In the genomic region with DNA sequence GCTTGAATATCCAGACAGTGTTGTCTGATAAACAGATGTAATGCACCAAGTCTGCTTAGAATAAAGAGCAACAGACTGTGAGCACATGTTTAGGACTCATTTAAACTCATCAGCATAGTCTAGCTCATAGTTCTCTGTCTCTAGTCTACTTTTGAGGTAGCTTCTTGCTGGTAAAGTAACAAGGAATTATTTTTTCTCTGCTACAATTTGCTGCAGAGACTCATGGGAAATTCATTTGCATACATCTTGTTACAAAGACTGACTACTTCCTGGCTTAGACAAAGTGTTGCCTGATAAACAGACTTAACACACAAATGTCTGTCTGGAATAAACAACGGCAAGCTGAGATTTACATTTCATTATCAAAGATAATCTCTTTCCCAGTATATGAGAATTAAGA, we compare ENCODE assay signal across 21 cellular contexts.
DNase-seq lines count a peak whose midpoint lies in the region; ATAC-seq and TF ChIP-seq lines count a peak whose summit lies in the region.
"Had no signal": no experiment of that assay in that cellular context is flagged by ENCODE, and none has a peak within 500 bp of the region (broad histone marks: within the 10 kb centered on the region; RNA-seq: fewer than 3 reads in every experiment).

No MANE protein-coding gene starts in this region.

- H3K9me2 ChIP-seq in SK-N-SH: no peaks in the 10 kb centered on the region

- peaks cover 31% of the 10 kb centered on the region for H3K4me1 Mint-ChIP-seq in neural progenitor cell

- H3K9me3 ChIP-seq in SK-N-SH (no peaks in the 10 kb centered on the region), neural progenitor cell (ENCODE audit: low read depth) (no peaks in the 10 kb centered on the region), psoas muscle (no peaks in the 10 kb centered on the region)
- H3K9me3 ChIP-seq: adrenal gland, lower lobe of right lung had no signal

- H3K4me3 ChIP-seq in SK-N-SH (ENCODE audit: low read depth in 2 of 2, low read length in 1 of 2) (no peak overlapping the region), dorsolateral prefrontal cortex (peak overlapping the region in 24 of 59 donors; percentile 2 to 63 (median 27)), neural progenitor cell (no peak overlapping the region), psoas muscle (no peak overlapping the region)
- H3K4me3 ChIP-seq: adrenal gland, lower lobe of right lung had no signal

- H4K20me1 ChIP-seq in SK-N-SH (ENCODE audit: insufficient read depth): no peaks in the 10 kb centered on the region
- no peaks in the 10 kb centered on the region for H4K20me1 ChIP-seq in neural progenitor cell (ENCODE audit: low read depth)

- H2AFZ ChIP-seq in SK-N-SH (ENCODE audit: low read depth) (no peak overlapping the region), neural progenitor cell (replicated peaks) (peak overlapping the region; percentile 46)

- no peaks in the 10 kb centered on the region for H3F3A ChIP-seq in SK-N-SH (replicated peaks; ENCODE audit: insufficient read depth)
- H3F3A ChIP-seq in neural progenitor cell (ENCODE audit: low read depth): no peaks in the 10 kb centered on the region

- peak in 1 of 2 experiments; percentile 7; a peak in 1 of 4 replicates for TF ChIP-seq EP300 in SK-N-SH (IDR thresholded peaks at IDR 0.05; ENCODE audit: borderline replicate concordance in 1 of 2, low read depth in 1 of 2, low read length in 1 of 2)

- DNase-seq in SK-N-SH (peak; percentile 9), NAMALWA (ENCODE audit: low spot score) (peak; percentile 19), dorsolateral prefrontal cortex (no peak), neural progenitor cell (ENCODE audit: low spot score) (no peak), psoas muscle (no peak)
- no peak for DNase-seq in activated naive CD4-positive, alpha-beta T cell (lab: John Stamatoyannopoulos, UW)
- DNase-seq: activated CD4-positive, alpha-beta T cell treated with anti-CD3 and anti-CD28 coated beads, Interleukin-2, amount 50 U/mL, for 4 hours; adrenal gland; AML-193; CD8-positive, alpha-beta memory T cell; DMS79 treated with DMSO at 0.1 percent for 48 hours; H7; lower lobe of right lung; NCI-H1092 treated with DMSO at 0.1 percent for 48 hours; NCI-H187 treated with DMSO at 0.1 percent for 48 hours; NCI-H2227 treated with DMSO at 0.1 percent for 48 hours; NCI-H748 treated with DMSO at 0.1 percent for 48 hours; nucleus accumbens had no signal

- H3K9ac ChIP-seq in SK-N-SH (no peak overlapping the region), neural progenitor cell (no peak overlapping the region)

- no peak overlapping the region for H3K4me3 Mint-ChIP-seq in neural progenitor cell
- H3K4me3 Mint-ChIP-seq: CD8-positive, alpha-beta memory T cell had no signal

- intact Hi-C loops in dorsolateral prefrontal cortex (cut with DNase I): loop anchor here (5.0 to 10.0 kb wide), 5 partner anchors 42 to 215 kb away; partner anchors contain the start of gene NFIA (in 2 of the 2)
- intact Hi-C loops in psoas muscle (cut with DNase I): loop anchor here in 1 of 2 donors (2.0 to 5.0 kb wide), 2 partner anchors 19 to 43 kb away; no protein-coding TSS in a partner anchor

- CTCF ChIA-PET in SK-N-SH (lab: Yijun Ruan, JAX): interaction anchor here (0.6 to 1.3 kb wide), 6 partner anchors 13 to 220 kb away, joined by 3 to 4 read pairs (median 3); no protein-coding TSS in a partner anchor

- WGBS in SK-N-SH (ENCODE audit: low lambda C conversion rate): 81% methylated on average over 1 of the region's 1 CpG
- 61 to 80% (median 68%) methylated on average over 1 of the region's 1 CpG for WGBS in psoas muscle, 3 donors

- H3K27me3 Mint-ChIP-seq in neural progenitor cell (ENCODE audit: insufficient read depth, low read depth): peaks cover 4% of the 10 kb centered on the region
- H3K27me3 Mint-ChIP-seq: CD8-positive, alpha-beta memory T cell had no signal

- H3K9me3 Mint-ChIP-seq in neural progenitor cell: no peaks in the 10 kb centered on the region
- H3K9me3 Mint-ChIP-seq: CD8-positive, alpha-beta memory T cell had no signal

- no peaks in the 10 kb centered on the region for H3K79me2 ChIP-seq in SK-N-SH (ENCODE audit: insufficient read depth)
- H3K79me2 ChIP-seq in neural progenitor cell (ENCODE audit: low read depth): no peaks in the 10 kb centered on the region

- TF ChIP-seq RAD21 in SK-N-SH (IDR thresholded peaks at IDR 0.05; ENCODE audit: low read length): no peak

- H3K27me3 ChIP-seq in SK-N-SH (ENCODE audit: insufficient read depth) (no peaks in the 10 kb centered on the region), dorsolateral prefrontal cortex (no peaks in the 10 kb centered on the region), neural progenitor cell (no peaks in the 10 kb centered on the region), psoas muscle (ENCODE audit: insufficient read depth in 3 of 3, low read length in 2 of 3) (no peaks in the 10 kb centered on the region)
- H3K27me3 ChIP-seq: adrenal gland had no signal

- H3K27ac Mint-ChIP-seq in neural progenitor cell: no peak overlapping the region

- H3K36me3 ChIP-seq in SK-N-SH (replicated peaks in 1 of 2; ENCODE audit: control insufficient read depth in 1 of 2, insufficient read depth in 2 of 2, low read length in 1 of 2): no peaks in the 10 kb centered on the region
- no peaks in the 10 kb centered on the region for H3K36me3 ChIP-seq in neural progenitor cell
- H3K36me3 ChIP-seq in psoas muscle (ENCODE audit: insufficient read depth in 1 of 2, low read depth in 1 of 2): no peaks in the 10 kb centered on the region
- H3K36me3 ChIP-seq: adrenal gland, lower lobe of right lung had no signal

- ATAC-seq in SK-N-SH treated with all-trans-retinoic acid at 6 μM for 48 hours (no peak), GM19455 (IDR thresholded peaks at IDR 0.05; ENCODE audit: unreplicated experiment) (no peak), psoas muscle (no peak)
- ATAC-seq: lower lobe of right lung had no signal

- H3K27ac ChIP-seq in SK-N-SH (ENCODE audit: low read depth in 2 of 2, low read length in 1 of 2) (peak overlapping the region in 1 of 2 experiments; percentile 67; a peak in 2 of 4 replicates), dorsolateral prefrontal cortex (peak overlapping the region; percentile 21 to 92 (median 79)), neural progenitor cell (no peak overlapping the region), psoas muscle (no peak overlapping the region)
- H3K27ac ChIP-seq: adrenal gland, lower lobe of right lung, RWPE1 had no signal

- POLR2A ChIA-PET in SK-N-SH (lab: Yijun Ruan, JAX): no interaction called here

- TF ChIP-seq CTCF in SK-N-SH (IDR thresholded peaks at IDR 0.05) (no peak), dorsolateral prefrontal cortex (IDR thresholded peaks at IDR 0.05 in 54 of 56, conservative IDR thresholded peaks at IDR 0.05 in 2 of 56; ENCODE audit: low read depth in 1 of 56, partially characterized antibody in 56 of 56) (no peak), neural progenitor cell (IDR thresholded peaks at IDR 0.05) (no peak), psoas muscle (IDR thresholded peaks at IDR 0.05) (no peak)

- no peak overlapping the region for H3K4me2 ChIP-seq in SK-N-SH
- peak overlapping the region; percentile 68 for H3K4me2 ChIP-seq in neural progenitor cell

- H3K36me3 Mint-ChIP-seq in neural progenitor cell: no peaks in the 10 kb centered on the region
- H3K36me3 Mint-ChIP-seq: CD8-positive, alpha-beta memory T cell had no signal

- H3K4me1 ChIP-seq in SK-N-SH (ENCODE audit: control insufficient read depth in 1 of 2, insufficient read depth in 2 of 2, low read depth in 1 of 2, low read length in 1 of 2) (peaks cover 7 to 16% of the 10 kb centered on the region in 2 experiments; a peak in 3 of 4 replicates), neural progenitor cell (peaks cover 25% of the 10 kb centered on the region), psoas muscle (peaks cover 19% of the 10 kb centered on the region)
- H3K4me1 ChIP-seq: lower lobe of right lung had no signal

TF ChIP-seq in SK-N-SH, 30 proteins besides CTCF, POLR2A, EP300 and RAD21:
- no peak for TF ChIP-seq PBX3 (IDR thresholded peaks at IDR 0.05)
- 0 out of 2 replicates have a peak, but pooled peaks have one; percentile 22 for TF ChIP-seq RCOR1 (IDR thresholded peaks at IDR 0.05; ENCODE audit: low read length)

TF ChIP-seq in SK-N-SH treated with all-trans-retinoic acid at 6 μM for 48 hours, 23 proteins besides CTCF, POLR2A, EP300 and RAD21 (continues in another document):
- no peak for TF ChIP-seq ISL1 (CRISPR knock-in tag; IDR thresholded peaks at IDR 0.05)
- TF ChIP-seq, protein P1, sequence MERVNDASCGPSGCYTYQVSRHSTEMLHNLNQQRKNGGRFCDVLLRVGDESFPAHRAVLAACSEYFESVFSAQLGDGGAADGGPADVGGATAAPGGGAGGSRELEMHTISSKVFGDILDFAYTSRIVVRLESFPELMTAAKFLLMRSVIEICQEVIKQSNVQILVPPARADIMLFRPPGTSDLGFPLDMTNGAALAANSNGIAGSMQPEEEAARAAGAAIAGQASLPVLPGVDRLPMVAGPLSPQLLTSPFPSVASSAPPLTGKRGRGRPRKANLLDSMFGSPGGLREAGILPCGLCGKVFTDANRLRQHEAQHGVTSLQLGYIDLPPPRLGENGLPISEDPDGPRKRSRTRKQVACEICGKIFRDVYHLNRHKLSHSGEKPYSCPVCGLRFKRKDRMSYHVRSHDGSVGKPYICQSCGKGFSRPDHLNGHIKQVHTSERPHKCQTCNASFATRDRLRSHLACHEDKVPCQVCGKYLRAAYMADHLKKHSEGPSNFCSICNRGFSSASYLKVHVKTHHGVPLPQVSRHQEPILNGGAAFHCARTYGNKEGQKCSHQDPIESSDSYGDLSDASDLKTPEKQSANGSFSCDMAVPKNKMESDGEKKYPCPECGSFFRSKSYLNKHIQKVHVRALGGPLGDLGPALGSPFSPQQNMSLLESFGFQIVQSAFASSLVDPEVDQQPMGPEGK (CRISPR knock-in tag; IDR thresholded peaks at IDR 0.05; ENCODE audit: borderline replicate concordance): no peak
- no peak for TF ChIP-seq ZFP30 (CRISPR knock-in tag; IDR thresholded peaks at IDR 0.05)
- no peak for TF ChIP-seq ARNTL (CRISPR knock-in tag; IDR thresholded peaks at IDR 0.05; ENCODE audit: borderline replicate concordance, low read depth)
- no peak for TF ChIP-seq ZC3H10 (CRISPR knock-in tag; IDR thresholded peaks at IDR 0.05)
- no peak for TF ChIP-seq BACH2 (CRISPR knock-in tag; IDR thresholded peaks at IDR 0.05; ENCODE audit: borderline replicate concordance)
- TF ChIP-seq OSR1 (CRISPR knock-in tag; IDR thresholded peaks at IDR 0.05): no peak
- TF ChIP-seq TOX (CRISPR knock-in tag; IDR thresholded peaks at IDR 0.05; ENCODE audit: borderline replicate concordance): no peak
- TF ChIP-seq ZNF565 (CRISPR knock-in tag; conservative IDR thresholded peaks at IDR 0.05; ENCODE audit: low read depth): no peak
- no peak for TF ChIP-seq ZFP3 (CRISPR knock-in tag; IDR thresholded peaks at IDR 0.05)

Comparison
In these comparisons a context has a peak if more than half of its experiments do, and no peak if none do; other contexts are left out.
1. DNase-seq: peak in SK-N-SH (single experiment) and NAMALWA (single experiment); none in dorsolateral prefrontal cortex (0 of 10), neural progenitor cell (single experiment), psoas muscle (0 of 2) and activated naive CD4-positive, alpha-beta T cell (0 of 4).
2. H3K27ac ChIP-seq: peak in dorsolateral prefrontal cortex (59 of 59); none in neural progenitor cell (single experiment) and psoas muscle (single experiment).